In genomic region chr18:3205239-3205638, GRCh38 we compare ENCODE assay signal across 10 cellular contexts. TPM values are rescaled to one million over a fixed set of nuclear protein-coding genes. Genes with fewer than 3 reads are reported as not detected.
"Had no signal": no experiment of that assay in that cellular context is flagged by ENCODE, and none has a peak within 500 bp of the region (broad histone marks: within the 10 kb centered on the region; RNA-seq: fewer than 3 reads in every experiment).

No MANE protein-coding gene starts in this region.

- H3K4me1 ChIP-seq: HAP-1 had no signal

- H3K9me3 ChIP-seq: HAP-1 had no signal

- H3K27ac ChIP-seq: GM23248, HL-60 had no signal

- H3K36me3 ChIP-seq: HAP-1 had no signal

- H2AFZ ChIP-seq: GM23248 had no signal

- H3K9ac ChIP-seq: GM23248 had no signal

- H3K4me3 ChIP-seq: GM23248, HAP-1 had no signal

- FAIRE-seq: HepG2 had no signal

- DNase-seq: GM23248, GOT3, H7, HFFc6, KG1 had no signal

- ATAC-seq: HCT116, HepG2 had no signal

RNA-seq across cellular contexts. Expression of gene MYOM1, which starts 14.5 kb away (rescaled TPM):
- total RNA-seq: HT1080 had no signal
